In the genomic region with DNA sequence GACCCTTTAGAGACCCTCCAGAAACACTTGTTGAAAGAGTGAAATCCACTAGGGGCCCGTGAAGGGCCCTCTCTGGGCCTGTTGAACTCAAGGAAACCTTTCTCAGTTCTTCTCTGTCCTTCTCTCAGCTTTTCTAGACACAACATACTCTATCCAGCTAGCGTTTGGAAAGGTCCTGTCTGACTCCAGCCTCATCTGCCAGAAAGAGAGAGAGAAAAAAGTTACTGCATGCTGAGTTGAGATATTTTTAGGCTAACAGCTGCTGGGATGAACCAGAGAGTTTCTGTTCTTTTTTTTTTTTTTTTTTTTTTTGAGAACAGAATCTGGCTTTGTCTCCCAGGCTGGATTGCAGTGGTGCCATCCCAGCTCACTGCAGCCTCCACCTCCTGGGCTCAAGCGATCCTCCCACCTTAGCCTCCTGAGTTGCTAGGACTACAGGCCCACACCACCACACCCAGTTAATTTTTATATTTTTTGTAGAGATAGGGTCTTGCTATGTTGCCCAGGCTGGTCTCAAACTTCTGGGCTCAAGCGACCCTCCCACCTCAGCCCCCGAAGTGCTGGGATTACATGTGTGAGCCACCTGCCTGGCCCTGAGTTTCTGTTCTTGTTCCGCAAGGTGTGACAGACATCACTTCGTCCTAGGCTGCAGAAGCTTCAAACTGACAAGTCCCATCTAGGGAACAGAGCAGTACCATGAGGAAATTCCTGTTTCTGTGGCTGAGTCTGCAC, we compare ENCODE assay signal across 12 cellular contexts. TPM values are rescaled to one million over a fixed set of nuclear protein-coding genes. Genes with fewer than 3 reads are reported as not detected.
A peak's percentile ranks its signal among the peaks of the same experiment; 100 is the strongest.
DNase-seq lines count a peak whose midpoint lies in the region; ATAC-seq and TF ChIP-seq lines count a peak whose summit lies in the region.
"Had no signal": no experiment of that assay in that cellular context is flagged by ENCODE, and none has a peak within 500 bp of the region (broad histone marks: within the 10 kb centered on the region; RNA-seq: fewer than 3 reads in every experiment).

No MANE protein-coding gene starts in this region.

- no peak for TF ChIP-seq CTCF in activated CD8-positive, alpha-beta T cell treated with anti-CD3 and anti-CD28 coated beads for 36 hours (IDR thresholded peaks at IDR 0.05)

- CTCF ChIA-PET in activated CD8-positive, alpha-beta T cell treated with anti-CD3 and anti-CD28 coated beads for 36 hours (lab: Charles Lee), result interaction anchor here (1.1 kb wide), 1 partner anchor 41 kb away, joined by 3 read pairs; no protein-coding TSS in a partner anchor

- intact Hi-C loops in activated CD8-positive, alpha-beta T cell treated with anti-CD3 and anti-CD28 coated beads for 36 hours (cut with micrococcal nuclease), result no loop called here

- no peak overlapping the region for H3K27ac Mint-ChIP-seq in natural killer cell treated with Interleukin-12 subunit alpha and Interleukin-12 subunit beta and Interleukin-15 and Interleukin-18, amount 100 ng/mL, for 72 hours
- no peak overlapping the region for H3K27ac Mint-ChIP-seq in activated CD8-positive, alpha-beta T cell treated with anti-CD3 and anti-CD28 coated beads for 36 hours

- no peaks in the 10 kb centered on the region for H3K9me3 Mint-ChIP-seq in activated T-cell treated with anti-CD3 and anti-CD28 coated beads, Interleukin-2, amount 50 U/mL, for 4 hours
- H3K9me3 Mint-ChIP-seq in natural killer cell treated with Interleukin-12 subunit alpha and Interleukin-12 subunit beta and Interleukin-15 and Interleukin-18, amount 100 ng/mL, for 72 hours, result no peaks in the 10 kb centered on the region
- no peaks in the 10 kb centered on the region for H3K9me3 Mint-ChIP-seq in activated CD8-positive, alpha-beta T cell treated with anti-CD3 and anti-CD28 coated beads for 36 hours

- H3K4me1 Mint-ChIP-seq in activated T-cell treated with anti-CD3 and anti-CD28 coated beads, Interleukin-2, amount 50 U/mL, for 4 hours (ENCODE audit: low read depth), result no peaks in the 10 kb centered on the region
- no peaks in the 10 kb centered on the region for H3K4me1 Mint-ChIP-seq in natural killer cell treated with Interleukin-12 subunit alpha and Interleukin-12 subunit beta and Interleukin-15 and Interleukin-18, amount 100 ng/mL, for 72 hours (ENCODE audit: low read depth in 2 of 2)
- peaks cover 4% of the 10 kb centered on the region for H3K4me1 Mint-ChIP-seq in activated CD8-positive, alpha-beta T cell treated with anti-CD3 and anti-CD28 coated beads for 36 hours (ENCODE audit: low read depth)

- POLR2A ChIA-PET in activated CD8-positive, alpha-beta T cell treated with anti-CD3 and anti-CD28 coated beads for 36 hours (lab: Charles Lee), result interaction anchor here (0.6 to 1.5 kb wide), 2 partner anchors 15 to 79 kb away, joined by 3 read pairs; a partner anchor contains a TSS

- no peaks in the 10 kb centered on the region for H3K36me3 Mint-ChIP-seq in activated T-cell treated with anti-CD3 and anti-CD28 coated beads, Interleukin-2, amount 50 U/mL, for 4 hours (ENCODE audit: insufficient read depth)
- no peaks in the 10 kb centered on the region for H3K36me3 Mint-ChIP-seq in natural killer cell treated with Interleukin-12 subunit alpha and Interleukin-12 subunit beta and Interleukin-15 and Interleukin-18, amount 100 ng/mL, for 72 hours
- no peaks in the 10 kb centered on the region for H3K36me3 Mint-ChIP-seq in activated CD8-positive, alpha-beta T cell treated with anti-CD3 and anti-CD28 coated beads for 36 hours (ENCODE audit: low read depth)

- H3K4me3 Mint-ChIP-seq in activated T-cell treated with anti-CD3 and anti-CD28 coated beads, Interleukin-2, amount 50 U/mL, for 4 hours, result peak overlapping the region; percentile 10
- H3K4me3 Mint-ChIP-seq in natural killer cell treated with Interleukin-12 subunit alpha and Interleukin-12 subunit beta and Interleukin-15 and Interleukin-18, amount 100 ng/mL, for 72 hours, result no peak overlapping the region
- H3K4me3 Mint-ChIP-seq in activated CD8-positive, alpha-beta T cell treated with anti-CD3 and anti-CD28 coated beads for 36 hours, result no peak overlapping the region

- no peak for DNase-seq in activated T-cell treated with anti-CD3 and anti-CD28 coated beads, Interleukin-2, amount 50 U/mL, for 4 hours
- no peak for DNase-seq in activated T-cell treated with anti-CD3 and anti-CD28 coated beads for 4 hours
- DNase-seq in epithelial cell of prostate (ENCODE audit: low read depth, low spot score), result no peak
- DNase-seq in midbrain (lab: John Stamatoyannopoulos, UW), result peak; percentile 10
- no peak for DNase-seq in AG08396 (ENCODE audit: low spot score)
- no peak for DNase-seq in natural killer cell treated with Interleukin-12 subunit alpha and Interleukin-12 subunit beta and Interleukin-15 and Interleukin-18, amount 100 ng/mL, for 72 hours (ENCODE audit: low spot score)
- DNase-seq in SKM-1 (lab: John Stamatoyannopoulos, UW; ENCODE audit: unreplicated experiment), result no peak
- no peak for DNase-seq in activated CD8-positive, alpha-beta T cell treated with anti-CD3 and anti-CD28 coated beads for 36 hours
- DNase-seq: amygdala; DMS79; stimulated activated CD4-positive, alpha-beta T cell treated with anti-CD3 and anti-CD28 coated beads, Interleukin-2, amount 100 ng/mL, for 24 hours; stimulated activated naive CD4-positive, alpha-beta T cell had no signal

- peak overlapping the region; percentile 55 for H3K27ac ChIP-seq in epithelial cell of prostate

- H3K27me3 Mint-ChIP-seq in activated T-cell treated with anti-CD3 and anti-CD28 coated beads, Interleukin-2, amount 50 U/mL, for 4 hours (ENCODE audit: low read depth), result no peaks in the 10 kb centered on the region
- no peaks in the 10 kb centered on the region for H3K27me3 Mint-ChIP-seq in natural killer cell treated with Interleukin-12 subunit alpha and Interleukin-12 subunit beta and Interleukin-15 and Interleukin-18, amount 100 ng/mL, for 72 hours
- H3K27me3 Mint-ChIP-seq in activated CD8-positive, alpha-beta T cell treated with anti-CD3 and anti-CD28 coated beads for 36 hours, result no peaks in the 10 kb centered on the region

- ATAC-seq in activated T-cell treated with anti-CD3 and anti-CD28 coated beads, Interleukin-2, amount 50 U/mL, for 4 hours, result no peak
- no peak for ATAC-seq in natural killer cell treated with Interleukin-12 subunit alpha and Interleukin-12 subunit beta and Interleukin-15 and Interleukin-18, amount 100 ng/mL, for 72 hours
- no peak for ATAC-seq in activated CD8-positive, alpha-beta T cell treated with anti-CD3 and anti-CD28 coated beads for 36 hours

RNA-seq across cellular contexts. Expression of a gene that starts 14.9 kb away (rescaled TPM):
- total RNA-seq in activated T-cell treated with anti-CD3 and anti-CD28 coated beads, Interleukin-2, amount 50 U/mL, for 4 hours, result 10 to 100 TPM; 18.4 to 20.4 (median 19.9) TPM
- total RNA-seq in natural killer cell treated with Interleukin-12 subunit alpha and Interleukin-12 subunit beta and Interleukin-15 and Interleukin-18, amount 100 ng/mL, for 72 hours, result 10 to 100 TPM; 14.0 to 28.6 TPM
- 10 to 100 TPM; 14.0 to 14.5 TPM for total RNA-seq in activated CD8-positive, alpha-beta T cell treated with anti-CD3 and anti-CD28 coated beads for 36 hours
